In the genomic region with DNA sequence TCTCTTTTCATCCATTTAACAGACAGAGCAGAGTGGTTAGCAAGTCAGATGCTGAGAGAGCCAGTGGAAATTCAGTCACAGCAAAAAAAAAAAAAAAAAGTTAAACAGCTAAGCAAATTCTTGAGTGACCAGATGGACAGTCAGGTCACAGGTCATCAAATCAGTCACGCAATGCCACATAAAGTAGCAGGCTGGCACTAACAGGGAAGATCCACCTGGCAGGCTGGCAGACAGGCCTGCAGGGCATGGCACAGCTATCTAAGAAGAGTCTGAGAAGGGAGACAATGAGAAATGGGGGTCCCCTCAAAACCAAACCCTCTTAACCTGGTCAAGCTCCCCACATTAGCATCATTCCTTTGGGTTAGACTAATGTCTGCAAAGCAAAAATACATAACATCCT, we compare ENCODE assay signal across 18 cellular contexts.
"Had no signal": no experiment of that assay in that cellular context is flagged by ENCODE, and none has a peak within 500 bp of the region (broad histone marks: within the 10 kb centered on the region; RNA-seq: fewer than 3 reads in every experiment).

No MANE protein-coding gene starts in this region.

- ATAC-seq: activated T-cell treated with anti-CD3 and anti-CD28 coated beads, Interleukin-2, amount 50 U/mL, for 4 hours; T-helper 17 cell had no signal

- H3K27me3 ChIP-seq: brain microvascular endothelial cell, cardiac muscle cell had no signal

- H3K36me3 ChIP-seq: brain microvascular endothelial cell, cardiac muscle cell had no signal

- H3K27ac ChIP-seq: brain microvascular endothelial cell, cardiac muscle cell had no signal

- H3K4me3 ChIP-seq: cardiac muscle cell had no signal

- DNase-seq: activated B cell treated with CpG ODN at 0.5 μM for 24 hours; activated CD4-positive, alpha-beta T cell treated with anti-CD3 and anti-CD28 coated beads for 1 hour; activated CD4-positive, alpha-beta T cell treated with anti-CD3 and anti-CD28 coated beads, Interleukin-2, amount 10 ng/mL, durations not matched to agents 24 days and 14 days; activated CD4-positive, alpha-beta T cell treated with anti-CD3 and anti-CD28 coated beads, Interleukin-2, amount 50 U/mL, for 48 hours; activated effector memory CD4-positive, alpha-beta T cell treated with anti-CD3 and anti-CD28 coated beads, Interleukin-2, amount 50 U/mL, for 16 hours; activated naive CD4-positive, alpha-beta T cell treated with Interleukin-2 at 50 U/mL for 16 hours; activated naive CD8-positive, alpha-beta T cell treated with anti-CD3 and anti-CD28 coated beads for 36 hours; activated T-cell treated with anti-CD3 and anti-CD28 coated beads, Interleukin-2, amount 50 U/mL, for 4 hours; brain microvascular endothelial cell; KBM-7; MV-4-11; NCI-H1436; NCI-H1930; NCI-H2171; SIG-M5; T-helper 17 cell; T-helper 9 cell had no signal
